In genomic region chr19:2096543-2097329, GRCh38 we compare ENCODE assay signal across 8 cellular contexts. TPM values are rescaled to one million over a fixed set of nuclear protein-coding genes. Genes with fewer than 3 reads are reported as not detected.
DNase-seq lines count a peak whose midpoint lies in the region; ATAC-seq and TF ChIP-seq lines count a peak whose summit lies in the region.

Gene IZUMO4, plus strand, starts transcription at chr19:2096915. Its CDS starts 31 bp downstream, at chr19:2096946.

- H2AFZ ChIP-seq in GM23248, result peak within 1 kb of the TSS; percentile 69
- no peak within 1 kb of the TSS for H2AFZ ChIP-seq in Karpas-422 (ENCODE audit: low read length)
- H2AFZ ChIP-seq in fibroblast of lung (ENCODE audit: low read length), result no peak within 1 kb of the TSS

- no peaks in the 10 kb centered on the region for H3K9me3 Mint-ChIP-seq in activated T-helper 1 cell treated with anti-CD3 and anti-CD28 coated beads, Interleukin-12 subunit alpha, Interleukin-12 subunit beta, Interleukin-2, Interleukin-4 antibody, amounts not matched to agents 30 ng/mL and 10 ng/mL and 1 ng/mL, durations not matched to agents 14 hours and 24 hours and 36 hours
- no peaks in the 10 kb centered on the region for H3K9me3 Mint-ChIP-seq in naive B cell
- no peaks in the 10 kb centered on the region for H3K9me3 Mint-ChIP-seq in stimulated activated memory B cell treated with anti-CD40 and anti-IgM and Interleukin-4, amounts not matched to agents 10 μg/mL and 1 μg/mL and 100 μg/mL, for 72 hours

- TF ChIP-seq CTCF in DOHH2 (IDR thresholded peaks at IDR 0.05; ENCODE audit: low read depth, low read length, poor library complexity, severe bottlenecking) (peak; percentile 73), Peyer's patch (IDR thresholded peaks at IDR 0.05) (peak; percentile 26 to 64 (median 52)), fibroblast of lung (conservative IDR thresholded peaks at IDR 0.05 in 1 of 2, IDR thresholded peaks at IDR 0.05 in 1 of 2; ENCODE audit: low read depth in 1 of 2, low read length in 2 of 2) (peak in 1 of 2 donors; percentile 40)

- H3K36me3 ChIP-seq in DOHH2 (ENCODE audit: control insufficient read depth, low read length), result peaks cover 62% of the 10 kb centered on the region
- peaks cover 3% of the 10 kb centered on the region; the same call in 1 of the 2 replicates for H3K36me3 ChIP-seq in GM23248 (ENCODE audit: low read depth)
- peaks cover 32% of the 10 kb centered on the region for H3K36me3 ChIP-seq in Karpas-422 (ENCODE audit: insufficient read depth, low read length)
- H3K36me3 ChIP-seq in Peyer's patch, result peaks cover 0 to 31% (median 0%) of the 10 kb centered on the region in 3 donors
- peaks cover 21% of the 10 kb centered on the region for H3K36me3 ChIP-seq in fibroblast of lung (ENCODE audit: control insufficient read depth, insufficient read depth, low read length)

- peak; percentile 72 to 74 for ATAC-seq in naive B cell (ENCODE audit: low read depth in 2 of 2)
- peak; percentile 89 for ATAC-seq in stimulated activated memory B cell treated with anti-CD40 and anti-IgM and Interleukin-4, amounts not matched to agents 10 μg/mL and 1 μg/mL and 100 μg/mL, for 72 hours

- H3K4me3 ChIP-seq in DOHH2 (ENCODE audit: low read length), result peak within 1 kb of the TSS; percentile 82
- peak within 1 kb of the TSS; percentile 90 for H3K4me3 ChIP-seq in GM23248
- peak within 1 kb of the TSS; percentile 95 for H3K4me3 ChIP-seq in Karpas-422 (ENCODE audit: low read length)
- H3K4me3 ChIP-seq in Peyer's patch, result peak within 1 kb of the TSS; percentile 80 to 90 (median 88)
- H3K4me3 ChIP-seq in fibroblast of lung (replicated peaks in 1 of 4; ENCODE audit: control extremely low read depth in 1 of 4, insufficient read depth in 1 of 4, low read depth in 3 of 4, low read length in 4 of 4), result peak within 1 kb of the TSS; percentile 53 to 71 (median 65)

- H3K27ac Mint-ChIP-seq in activated T-helper 1 cell treated with anti-CD3 and anti-CD28 coated beads, Interleukin-12 subunit alpha, Interleukin-12 subunit beta, Interleukin-2, Interleukin-4 antibody, amounts not matched to agents 30 ng/mL and 10 ng/mL and 1 ng/mL, durations not matched to agents 14 hours and 24 hours and 36 hours, result peak within 1 kb of the TSS; percentile 91
- H3K27ac Mint-ChIP-seq in naive B cell, result peak within 1 kb of the TSS; percentile 99 to 100 (median 99)
- H3K27ac Mint-ChIP-seq in stimulated activated memory B cell treated with anti-CD40 and anti-IgM and Interleukin-4, amounts not matched to agents 10 μg/mL and 1 μg/mL and 100 μg/mL, for 72 hours, result peak within 1 kb of the TSS; percentile 89

- H3K79me2 ChIP-seq in DOHH2 (ENCODE audit: control insufficient read depth, low read length) (peaks cover 44% of the 10 kb centered on the region), GM23248 (ENCODE audit: insufficient read depth) (peaks cover 51% of the 10 kb centered on the region), Karpas-422 (ENCODE audit: low read length) (peaks cover 45% of the 10 kb centered on the region), fibroblast of lung (ENCODE audit: control insufficient read depth, insufficient read depth, low read length) (peaks cover 36% of the 10 kb centered on the region)

- H4K20me1 ChIP-seq in DOHH2 (ENCODE audit: control insufficient read depth, insufficient read depth, low read depth, low read length), result no peaks in the 10 kb centered on the region
- H4K20me1 ChIP-seq in GM23248 (ENCODE audit: insufficient read depth), result no peaks in the 10 kb centered on the region
- peaks cover 9% of the 10 kb centered on the region; the same call in 1 of the 2 replicates for H4K20me1 ChIP-seq in Karpas-422 (ENCODE audit: insufficient read depth, low read depth, low read length)
- no peaks in the 10 kb centered on the region for H4K20me1 ChIP-seq in fibroblast of lung (ENCODE audit: control insufficient read depth, extremely low read depth, insufficient read depth, low read length)

- H3K9me2 ChIP-seq in DOHH2 (replicated peaks; ENCODE audit: control insufficient read depth, low read length), result no peaks in the 10 kb centered on the region
- no peaks in the 10 kb centered on the region for H3K9me2 ChIP-seq in GM23248 (ENCODE audit: insufficient read depth)
- no peaks in the 10 kb centered on the region for H3K9me2 ChIP-seq in Karpas-422 (replicated peaks; ENCODE audit: insufficient read depth, low read length)

- DNase-seq in GM23248 (peak; percentile 97), Karpas-422 (peak; percentile 99), Peyer's patch (peak; percentile 100), fibroblast of lung (ENCODE audit: low read depth in 2 of 2) (peak; percentile 90 to 98), naive B cell (peak; percentile 99)
- DNase-seq in activated T-helper 1 cell treated with anti-CD3 and anti-CD28 coated beads, Interleukin-12 subunit alpha, Interleukin-12 subunit beta, Interleukin-2, Interleukin-4 antibody, amounts not matched to agents 30 ng/mL and 10 ng/mL and 1 ng/mL, durations not matched to agents 14 hours and 24 hours and 36 hours (ENCODE audit: low spot score), result peak; percentile 99

- no peaks in the 10 kb centered on the region for H3K27me3 Mint-ChIP-seq in activated T-helper 1 cell treated with anti-CD3 and anti-CD28 coated beads, Interleukin-12 subunit alpha, Interleukin-12 subunit beta, Interleukin-2, Interleukin-4 antibody, amounts not matched to agents 30 ng/mL and 10 ng/mL and 1 ng/mL, durations not matched to agents 14 hours and 24 hours and 36 hours (ENCODE audit: insufficient read depth)
- H3K27me3 Mint-ChIP-seq in naive B cell, result no peaks in the 10 kb centered on the region
- H3K27me3 Mint-ChIP-seq in stimulated activated memory B cell treated with anti-CD40 and anti-IgM and Interleukin-4, amounts not matched to agents 10 μg/mL and 1 μg/mL and 100 μg/mL, for 72 hours, result no peaks in the 10 kb centered on the region

- H3F3A ChIP-seq in DOHH2 (ENCODE audit: control insufficient read depth, insufficient read depth), result peaks cover 20% of the 10 kb centered on the region
- H3F3A ChIP-seq in GM23248 (ENCODE audit: insufficient read depth), result peaks cover 24% of the 10 kb centered on the region

- H3K4me1 ChIP-seq in DOHH2 (ENCODE audit: control insufficient read depth, low read length), result peaks cover 34% of the 10 kb centered on the region
- H3K4me1 ChIP-seq in GM23248 (ENCODE audit: insufficient read depth), result peaks cover 6% of the 10 kb centered on the region
- H3K4me1 ChIP-seq in Karpas-422 (ENCODE audit: low read length), result peaks cover 54% of the 10 kb centered on the region
- H3K4me1 ChIP-seq in Peyer's patch, result peaks cover 0 to 46% (median 14%) of the 10 kb centered on the region in 4 donors
- no peaks in the 10 kb centered on the region for H3K4me1 ChIP-seq in fibroblast of lung (ENCODE audit: control insufficient read depth, extremely low read depth, insufficient read depth, low read length)

- H3K27ac ChIP-seq in DOHH2 (ENCODE audit: low read depth, low read length) (peak within 1 kb of the TSS; percentile 99), GM23248 (peak within 1 kb of the TSS; percentile 88), Karpas-422 (ENCODE audit: low read length) (peak within 1 kb of the TSS; percentile 99), Peyer's patch (peak within 1 kb of the TSS; percentile 94 to 99 (median 98)), fibroblast of lung (ENCODE audit: insufficient read depth, low read length) (peak within 1 kb of the TSS; percentile 73)

- TF ChIP-seq POLR2A in Peyer's patch (IDR thresholded peaks at IDR 0.05), result peak in 1 of 2 donors; percentile 32

- H3K36me3 Mint-ChIP-seq in activated T-helper 1 cell treated with anti-CD3 and anti-CD28 coated beads, Interleukin-12 subunit alpha, Interleukin-12 subunit beta, Interleukin-2, Interleukin-4 antibody, amounts not matched to agents 30 ng/mL and 10 ng/mL and 1 ng/mL, durations not matched to agents 14 hours and 24 hours and 36 hours (ENCODE audit: low read depth), result peaks cover 25% of the 10 kb centered on the region
- peaks cover under 1 to 6% of the 10 kb centered on the region in 2 donors for H3K36me3 Mint-ChIP-seq in naive B cell
- peaks cover 41% of the 10 kb centered on the region for H3K36me3 Mint-ChIP-seq in stimulated activated memory B cell treated with anti-CD40 and anti-IgM and Interleukin-4, amounts not matched to agents 10 μg/mL and 1 μg/mL and 100 μg/mL, for 72 hours

- H3K4me3 Mint-ChIP-seq in activated T-helper 1 cell treated with anti-CD3 and anti-CD28 coated beads, Interleukin-12 subunit alpha, Interleukin-12 subunit beta, Interleukin-2, Interleukin-4 antibody, amounts not matched to agents 30 ng/mL and 10 ng/mL and 1 ng/mL, durations not matched to agents 14 hours and 24 hours and 36 hours, result peak within 1 kb of the TSS; percentile 97
- H3K4me3 Mint-ChIP-seq in naive B cell, result peak within 1 kb of the TSS; percentile 96 to 100 (median 98)
- H3K4me3 Mint-ChIP-seq in stimulated activated memory B cell treated with anti-CD40 and anti-IgM and Interleukin-4, amounts not matched to agents 10 μg/mL and 1 μg/mL and 100 μg/mL, for 72 hours, result peak within 1 kb of the TSS; percentile 100

- in situ Hi-C loops in GM23248 (cut with MboI), result no loop called here

- peak within 1 kb of the TSS; percentile 88 for H3K9ac ChIP-seq in GM23248
- H3K9ac ChIP-seq in Karpas-422 (ENCODE audit: low read length), result peak within 1 kb of the TSS; percentile 100
- H3K9ac ChIP-seq in fibroblast of lung (ENCODE audit: insufficient read depth, low read length), result peak within 1 kb of the TSS; percentile 90

- WGBS in GM23248 (ENCODE audit: low coverage in 1 of 2, low lambda C conversion rate in 2 of 2, missing lambda C conversion rate in 2 of 2), 2 experiments, result 1 to 2% methylated on average over 31 to 67 of the region's 71 CpGs

- H3K9me3 ChIP-seq in DOHH2 (ENCODE audit: control insufficient read depth, insufficient read depth, low read length), result no peaks in the 10 kb centered on the region
- no peaks in the 10 kb centered on the region for H3K9me3 ChIP-seq in GM23248 (ENCODE audit: low read depth)
- H3K9me3 ChIP-seq in Karpas-422 (ENCODE audit: low read length), result no peaks in the 10 kb centered on the region
- H3K9me3 ChIP-seq in Peyer's patch, result no peaks in the 10 kb centered on the region
- no peaks in the 10 kb centered on the region for H3K9me3 ChIP-seq in fibroblast of lung (ENCODE audit: control insufficient read depth, insufficient read depth, low read depth, low read length)

- H3K27me3 ChIP-seq in DOHH2 (ENCODE audit: control insufficient read depth, low read length) (no peaks in the 10 kb centered on the region), GM23248 (replicated peaks; ENCODE audit: insufficient read depth) (no peaks in the 10 kb centered on the region), Karpas-422 (ENCODE audit: low read length) (no peaks in the 10 kb centered on the region), Peyer's patch (no peaks in the 10 kb centered on the region), fibroblast of lung (ENCODE audit: control insufficient read depth, insufficient read depth, low read length) (no peaks in the 10 kb centered on the region)

- H3K4me1 Mint-ChIP-seq in activated T-helper 1 cell treated with anti-CD3 and anti-CD28 coated beads, Interleukin-12 subunit alpha, Interleukin-12 subunit beta, Interleukin-2, Interleukin-4 antibody, amounts not matched to agents 30 ng/mL and 10 ng/mL and 1 ng/mL, durations not matched to agents 14 hours and 24 hours and 36 hours (ENCODE audit: low read depth), result peaks cover 23% of the 10 kb centered on the region
- H3K4me1 Mint-ChIP-seq in naive B cell, result peaks cover 25 to 45% (median 39%) of the 10 kb centered on the region in 3 donors
- H3K4me1 Mint-ChIP-seq in stimulated activated memory B cell treated with anti-CD40 and anti-IgM and Interleukin-4, amounts not matched to agents 10 μg/mL and 1 μg/mL and 100 μg/mL, for 72 hours, result peaks cover 53% of the 10 kb centered on the region

- peak within 1 kb of the TSS; percentile 97 for H3K4me2 ChIP-seq in DOHH2 (ENCODE audit: low read length)
- H3K4me2 ChIP-seq in GM23248 (ENCODE audit: unreplicated experiment), result peak within 1 kb of the TSS; percentile 96
- peak within 1 kb of the TSS; percentile 96 for H3K4me2 ChIP-seq in Karpas-422 (ENCODE audit: low read depth, low read length, poor library complexity, severe bottlenecking)
- H3K4me2 ChIP-seq in fibroblast of lung (ENCODE audit: extremely low read depth, insufficient read depth, low read length), result peak within 1 kb of the TSS; percentile 61

- intact Hi-C loops in activated T-helper 1 cell treated with anti-CD3 and anti-CD28 coated beads, Interleukin-12 subunit alpha, Interleukin-12 subunit beta, Interleukin-2, Interleukin-4 antibody, amounts not matched to agents 30 ng/mL and 10 ng/mL and 1 ng/mL, durations not matched to agents 14 hours and 24 hours and 36 hours (cut with micrococcal nuclease), result loop anchor here (1.0 to 5.0 kb wide), 10 partner anchors 11 to 606 kb away; partner anchors contain the start of genes ABHD17A, AP3D1, MKNK2 and PCSK4

RNA-seq across cellular contexts. Expression of gene IZUMO4, which starts in this region (rescaled TPM):
- 1.6 and 2.3 TPM in 2 replicates for total RNA-seq in GM23248 (2014; rRNA removed; shearing (Covaris generic))
- polyA plus RNA-seq in GM23248 (2016; fragmentation: Nextera tagmentation; extraction: Ambion mirVana) (0.89 and 1.5 TPM in 2 replicates), fibroblast of lung (0.56 and 0.77 TPM in 2 replicates), naive B cell (ENCODE audit: low read depth in 6 of 6) (1 to 10 TPM in 1 of 6 donors, under 1 TPM in 5; 0.48 to 1.2 (median 0.85) TPM)
- total RNA-seq in Karpas-422 (2014; rRNA removed; shearing (Covaris generic); ENCODE audit: low replicate concordance), result 285 and 487 TPM in 2 replicates
- total RNA-seq in Peyer's patch (1 to 10 TPM; 1.3 to 9.9 (median 3.8) TPM), fibroblast of lung (0.26 and 1.3 TPM in 2 replicates)
- total RNA-seq in activated T-helper 1 cell treated with anti-CD3 and anti-CD28 coated beads, Interleukin-12 subunit alpha, Interleukin-12 subunit beta, Interleukin-2, Interleukin-4 antibody, amounts not matched to agents 30 ng/mL and 10 ng/mL and 1 ng/mL, durations not matched to agents 14 hours and 24 hours and 36 hours, result 6.7 and 7.1 TPM in 2 replicates
- 1.5 TPM in 2 replicates for polyA plus RNA-seq in fibroblast of lung (2012)
- not detected in 2 replicates for polyA minus RNA-seq in fibroblast of lung (ENCODE audit: low replicate concordance)

Comparison
In these comparisons a context has a peak if more than half of its experiments do, and no peak if none do; other contexts are left out.
1. Peak in every context shown above with its lines: DNase-seq, ATAC-seq, H3K4me3 ChIP-seq and H3K27ac ChIP-seq.
2. RNA of gene IZUMO4 (total RNA-seq): 285 to 487 TPM in Karpas-422; 6.7 to 7.1 TPM in activated T-helper 1 cell treated with anti-CD3 and anti-CD28 coated beads, Interleukin-12 subunit alpha, Interleukin-12 subunit beta, Interleukin-2, Interleukin-4 antibody, amounts not matched to agents 30 ng/mL and 10 ng/mL and 1 ng/mL, durations not matched to agents 14 hours and 24 hours and 36 hours, 1.3 to 9.9 TPM in Peyer's patch, 1.6 to 2.3 TPM in GM23248 and 0.26 to 1.3 TPM in fibroblast of lung; every median in the first group is over 10 times any median in the second.